26 cellular contexts compared by ENCODE assay signal in genomic region chr10:7969623-7970022, GRCh38.
"Had no signal": no experiment of that assay in that cellular context is flagged by ENCODE, and none has a peak within 500 bp of the region (broad histone marks: within the 10 kb centered on the region; RNA-seq: fewer than 3 reads in every experiment).

No MANE protein-coding gene starts in this region.

- H3K27me3 Mint-ChIP-seq: activated B cell treated with CpG ODN at 0.5 μM for 24 hours; activated CD8-positive, alpha-beta T cell treated with anti-CD3 and anti-CD28 coated beads for 36 hours; activated naive CD8-positive, alpha-beta T cell; brain; natural killer cell treated with Interleukin-12 subunit alpha and Interleukin-12 subunit beta and Interleukin-15 and Interleukin-18, amount 100 ng/mL, for 72 hours; progenitor cell of endocrine pancreas; stimulated activated naive CD8-positive, alpha-beta T cell treated with anti-CD3 and anti-CD28 coated beads, Interleukin-15, amount 100 ng/mL, for 72 hours had no signal

- H3K9me3 ChIP-seq: adrenal gland, left ventricle myocardium inferior, mucosa of descending colon, upper lobe of left lung, vagina had no signal

- H3K36me3 ChIP-seq: adrenal gland, cardiac muscle cell had no signal

- H3K4me3 Mint-ChIP-seq: activated B cell treated with CpG ODN at 0.5 μM for 24 hours; activated CD8-positive, alpha-beta T cell treated with anti-CD3 and anti-CD28 coated beads for 36 hours; activated naive CD8-positive, alpha-beta T cell; brain; natural killer cell treated with Interleukin-12 subunit alpha and Interleukin-12 subunit beta and Interleukin-15 and Interleukin-18, amount 100 ng/mL, for 72 hours; stimulated activated effector memory CD8-positive, alpha-beta T cell treated with anti-CD3 and anti-CD28 coated beads, Interleukin-12 subunit alpha, Interleukin-12 subunit beta, amount 100 ng/mL, for 72 hours; stimulated activated naive CD8-positive, alpha-beta T cell treated with anti-CD3 and anti-CD28 coated beads, Interleukin-15, amount 100 ng/mL, for 72 hours had no signal

- H3K4me3 ChIP-seq: adrenal gland, cardiac muscle cell, coronary artery, left ventricle myocardium inferior, lung, mucosa of descending colon, SK-N-MC, upper lobe of left lung, vagina had no signal

- H3K27ac Mint-ChIP-seq: activated B cell treated with CpG ODN at 0.5 μM for 24 hours; activated CD8-positive, alpha-beta T cell treated with anti-CD3 and anti-CD28 coated beads for 36 hours; activated naive CD8-positive, alpha-beta T cell; brain; natural killer cell treated with Interleukin-12 subunit alpha and Interleukin-12 subunit beta and Interleukin-15 and Interleukin-18, amount 100 ng/mL, for 72 hours; progenitor cell of endocrine pancreas; stimulated activated naive CD8-positive, alpha-beta T cell treated with anti-CD3 and anti-CD28 coated beads, Interleukin-15, amount 100 ng/mL, for 72 hours had no signal

- ATAC-seq: activated CD8-positive, alpha-beta T cell treated with anti-CD3 and anti-CD28 coated beads for 36 hours; mucosa of descending colon; natural killer cell treated with Interleukin-12 subunit alpha and Interleukin-12 subunit beta and Interleukin-15 and Interleukin-18, amount 100 ng/mL, for 72 hours; sciatic nerve; stimulated activated effector memory CD8-positive, alpha-beta T cell treated with anti-CD3 and anti-CD28 coated beads, Interleukin-12 subunit alpha, Interleukin-12 subunit beta, amount 100 ng/mL, for 72 hours; stimulated activated naive CD8-positive, alpha-beta T cell treated with anti-CD3 and anti-CD28 coated beads, Interleukin-15, amount 100 ng/mL, for 72 hours had no signal

- H3K9me3 Mint-ChIP-seq: activated B cell treated with CpG ODN at 0.5 μM for 24 hours; activated CD8-positive, alpha-beta T cell treated with anti-CD3 and anti-CD28 coated beads for 36 hours; brain; natural killer cell treated with Interleukin-12 subunit alpha and Interleukin-12 subunit beta and Interleukin-15 and Interleukin-18, amount 100 ng/mL, for 72 hours; stimulated activated effector memory CD8-positive, alpha-beta T cell treated with anti-CD3 and anti-CD28 coated beads, Interleukin-12 subunit alpha, Interleukin-12 subunit beta, amount 100 ng/mL, for 72 hours; stimulated activated naive CD8-positive, alpha-beta T cell treated with anti-CD3 and anti-CD28 coated beads, Interleukin-15, amount 100 ng/mL, for 72 hours had no signal

- H3K27ac ChIP-seq: adrenal gland, cardiac muscle cell, coronary artery, left ventricle myocardium inferior, SK-N-MC, upper lobe of left lung, vagina had no signal

- H3K4me1 ChIP-seq: adrenal gland, vagina had no signal

- H3K27me3 ChIP-seq: adrenal gland, cardiac muscle cell, upper lobe of left lung, vagina had no signal

- DNase-seq: activated B cell treated with CpG ODN at 0.5 μM for 24 hours; activated CD4-positive, alpha-beta T cell treated with anti-CD3 and anti-CD28 coated beads, Interleukin-2, amount 50 U/mL, for 1 hour; activated CD8-positive, alpha-beta T cell treated with anti-CD3 and anti-CD28 coated beads for 36 hours; activated naive CD4-positive, alpha-beta T cell treated with Interleukin-2 at 50 U/mL for 16 hours; activated T-cell treated with anti-CD3 and anti-CD28 coated beads, Interleukin-2, amount 50 U/mL, for 48 hours; aorta; left ventricle myocardium inferior; mucosa of descending colon; retina; small intestine; stimulated activated CD4-positive, alpha-beta T cell treated with anti-CD3 and anti-CD28 coated beads, Interleukin-4, amount 100 ng/mL, for 24 hours; stimulated activated naive CD8-positive, alpha-beta T cell treated with anti-CD3 and anti-CD28 coated beads, Interleukin-15, amount 100 ng/mL, for 72 hours; substantia nigra; upper lobe of left lung had no signal
